In genomic region chr4:170589597-170590191, GRCh38 we compare ENCODE assay signal across 9 cellular contexts.
DNase-seq lines count a peak whose midpoint lies in the region; ATAC-seq, FAIRE-seq and TF ChIP-seq lines count a peak whose summit lies in the region.
"Had no signal": no experiment of that assay in that cellular context is flagged by ENCODE, and none has a peak within 500 bp of the region (broad histone marks: within the 10 kb centered on the region; RNA-seq: fewer than 3 reads in every experiment).

No MANE protein-coding gene starts in this region.

- H2BK120ac ChIP-seq in H9 (ENCODE audit: low read depth, low read length, poor library complexity, severe bottlenecking) = no peak overlapping the region

- H3K18ac ChIP-seq in H9 (ENCODE audit: insufficient read length, low read depth, low read length) = no peak overlapping the region

- WGBS in H9 (ENCODE audit: extremely low coverage, insufficient read length, low lambda C conversion rate) = no CpG with 5 or more reads among the region's 3 CpGs
- WGBS in GM12878 (ENCODE audit: insufficient coverage, insufficient replicate concordance, low lambda C conversion rate, missing lambda C conversion rate) = 21% methylated on average over 3 of the region's 3 CpGs
- WGBS in smooth muscle cell (ENCODE audit: low lambda C conversion rate) = 72% methylated on average over 3 of the region's 3 CpGs

- FAIRE-seq in GM12878 (lab: Jason Lieb, UNC) = peak; percentile 68

- H3K4me1 Mint-ChIP-seq in H9 = peaks cover 5 to 8% of the 10 kb centered on the region in 2 experiments

- no peak overlapping the region for H4K91ac ChIP-seq in H9 (ENCODE audit: insufficient read length, low read depth, low read length)

- H3K9me3 ChIP-seq in H9 (ENCODE audit: control insufficient read depth, low read depth, low read length) = no peaks in the 10 kb centered on the region
- H3K9me3 ChIP-seq in GM12878 (replicated peaks; ENCODE audit: control insufficient read depth, insufficient read depth, low read length) = no peaks in the 10 kb centered on the region
- no peaks in the 10 kb centered on the region for H3K9me3 ChIP-seq in smooth muscle cell (replicated peaks; ENCODE audit: low read depth)

- H3K27me3 ChIP-seq in H9 (ENCODE audit: insufficient read depth, low read length) (no peaks in the 10 kb centered on the region), GM12878 (replicated peaks in 1 of 2; ENCODE audit: control insufficient read depth in 2 of 2, insufficient read depth in 2 of 2, low read length in 1 of 2) (no peaks in the 10 kb centered on the region), smooth muscle cell (ENCODE audit: low read depth) (no peaks in the 10 kb centered on the region)

- intact Hi-C loops in GM12878 (cut with micrococcal nuclease; ENCODE audit: unreplicated experiment) = loop anchor here (1.0 to 10.0 kb wide), 7 partner anchors 108 to 595 kb away; no protein-coding TSS in a partner anchor

- no peak overlapping the region for H3K56ac ChIP-seq in H9 (ENCODE audit: insufficient read length, low read depth, low read length)

- no peak overlapping the region for H2BK15ac ChIP-seq in H9 (ENCODE audit: low read depth, low read length)

- no peak overlapping the region for H3K4me2 ChIP-seq in H9 (ENCODE audit: insufficient read depth, insufficient read length, low read length)
- H3K4me2 ChIP-seq in GM12878 (ENCODE audit: control insufficient read depth, insufficient read depth) = no peak overlapping the region
- no peak overlapping the region for H3K4me2 ChIP-seq in smooth muscle cell

- no peak overlapping the region for H2BK5ac ChIP-seq in H9 (ENCODE audit: insufficient read length, low read length)

- H3K23me2 ChIP-seq in H9 (ENCODE audit: insufficient read length, low read depth, low read length, poor library complexity, severe bottlenecking) = no peaks in the 10 kb centered on the region

- TF ChIP-seq CTCF in GM13977 (IDR thresholded peaks at IDR 0.05; ENCODE audit: extremely low read depth, insufficient read depth, missing control alignments) (peak; percentile 38), H9 (conservative IDR thresholded peaks at IDR 0.05) (peak; percentile 59), GM12878 (IDR thresholded peaks at IDR 0.05 in 2 of 3, conservative IDR thresholded peaks at IDR 0.05 in 1 of 3; ENCODE audit: control insufficient read depth in 2 of 3, extremely low read depth in 1 of 3, insufficient read depth in 1 of 3, low read depth in 3 of 3, low read length in 3 of 3) (peak; percentile 57 to 64 (median 63)), smooth muscle cell (IDR thresholded peaks at IDR 0.05; ENCODE audit: borderline replicate concordance, insufficient read depth, poor library complexity, severe bottlenecking) (peak; percentile 26)

- no peaks in the 10 kb centered on the region for H3K36me3 ChIP-seq in GM12878 (ENCODE audit: control insufficient read depth in 2 of 2, insufficient read depth in 2 of 2, low read length in 1 of 2)
- H3K36me3 ChIP-seq in smooth muscle cell (ENCODE audit: low read depth) = no peaks in the 10 kb centered on the region

- no peak overlapping the region for H2BK12ac ChIP-seq in H9 (ENCODE audit: insufficient read length, low read depth, low read length)

- H3K4me3 Mint-ChIP-seq in H9 = no peak overlapping the region

- no peak overlapping the region for H3K4ac ChIP-seq in H9 (ENCODE audit: low read depth, low read length)

- no peak overlapping the region for H4K8ac ChIP-seq in H9 (replicated peaks; ENCODE audit: insufficient read length, low read depth, low read length)

- no peak overlapping the region for H3K27ac Mint-ChIP-seq in H9

- H4K20me1 ChIP-seq in H9 (ENCODE audit: control insufficient read depth, insufficient read depth, insufficient read length) (no peaks in the 10 kb centered on the region), GM12878 (ENCODE audit: control insufficient read depth, insufficient read depth) (no peaks in the 10 kb centered on the region), smooth muscle cell (ENCODE audit: low read depth) (no peaks in the 10 kb centered on the region)

- no peaks in the 10 kb centered on the region for H3F3A ChIP-seq in smooth muscle cell (ENCODE audit: low read depth)

- no peak overlapping the region for H2BK20ac ChIP-seq in H9 (ENCODE audit: low read depth, low read length, poor library complexity, severe bottlenecking)

- no peak overlapping the region for H4K5ac ChIP-seq in H9 (ENCODE audit: insufficient read length, low read depth, low read length)

- ATAC-seq in GM12878 = peak; percentile 100

- RAD21 ChIA-PET in GM12878 (lab: Charles Lee; ENCODE audit: unreplicated experiment) = interaction anchor here (1.1 to 3.4 kb wide), 5 partner anchors 125 to 265 kb away, joined by 3 to 25 read pairs (median 4); no protein-coding TSS in a partner anchor

- H3K4me1 ChIP-seq in H9 (ENCODE audit: insufficient read depth, low read length) (no peaks in the 10 kb centered on the region; the same call in 1 of the 2 replicates), GM12878 (ENCODE audit: control insufficient read depth, insufficient read depth, low read length) (no peaks in the 10 kb centered on the region), smooth muscle cell (ENCODE audit: low read depth) (no peaks in the 10 kb centered on the region)

- no peaks in the 10 kb centered on the region for H3K79me1 ChIP-seq in H9 (ENCODE audit: insufficient read depth, low read depth, low read length, poor library complexity, severe bottlenecking)

- H3K9me3 Mint-ChIP-seq in H9 = no peaks in the 10 kb centered on the region

- peak; percentile 70 for TF ChIP-seq RAD21 in GM12878 (IDR thresholded peaks at IDR 0.05; ENCODE audit: insufficient read depth, low read depth, low read length)

- no peak overlapping the region for H2AK5ac ChIP-seq in H9 (ENCODE audit: insufficient read length, low read length)

- BruUV-seq in GM12878 (replicated peaks; lab: Mats Ljungman, UMichigan) = no TSS peak

- H3K23ac ChIP-seq in H9 (ENCODE audit: insufficient read length, low read depth, low read length) = no peak overlapping the region

- no peak overlapping the region for H3K14ac ChIP-seq in H9 (ENCODE audit: insufficient read depth, low read length)

- in situ Hi-C loops in GM13977 (cut with MboI; ENCODE audit: low pct_unique_long_range_greater_than_20kb, low sequenced_read_pairs, unreplicated experiment) (loop anchor here (25.0 kb wide), 1 partner anchor 273 kb away; no protein-coding TSS in a partner anchor), GM12878 (cut with MboI) (loop anchor here (5.0 kb wide), 1 partner anchor 263 kb away; no protein-coding TSS in a partner anchor)

- H3K79me2 ChIP-seq in H9 (ENCODE audit: insufficient read depth, low read length) = no peaks in the 10 kb centered on the region
- no peaks in the 10 kb centered on the region for H3K79me2 ChIP-seq in GM12878 (ENCODE audit: control insufficient read depth, insufficient read depth, low read length)
- H3K79me2 ChIP-seq in smooth muscle cell (ENCODE audit: low read depth) = no peaks in the 10 kb centered on the region

- H3K36me3 Mint-ChIP-seq in H9 (ENCODE audit: insufficient read depth in 1 of 3, low read depth in 3 of 3) = no peaks in the 10 kb centered on the region

- H3K9ac ChIP-seq in H9 (ENCODE audit: extremely low read depth, insufficient read length, low read length) (no peak overlapping the region), GM12878 (ENCODE audit: control insufficient read depth, insufficient read depth, low read length) (no peak overlapping the region), smooth muscle cell (ENCODE audit: low read depth) (no peak overlapping the region)

- no peak overlapping the region for H3K4me3 ChIP-seq in GM12878
- no peak overlapping the region for H3K4me3 ChIP-seq in smooth muscle cell
- H3K4me3 ChIP-seq: SK-N-MC had no signal

- DNase-seq in GM13977 (ENCODE audit: low spot score) (peak; percentile 26), H9 (no peak), LoVo (ENCODE audit: low spot score) (peak; percentile 34), GM12878 (ENCODE audit: low read depth, low spot score) (peak; percentile 37), smooth muscle cell (lab: John Stamatoyannopoulos, UW; ENCODE audit: unreplicated experiment) (no peak), T-helper 9 cell (no peak)
- no peak for DNase-seq in activated CD8-positive, alpha-beta memory T cell treated with anti-CD3 and anti-CD28 coated beads, Interleukin-2, amount 50 U/mL, for 48 hours
- no peak for DNase-seq in stimulated activated CD4-positive, alpha-beta T cell treated with anti-CD3 and anti-CD28 coated beads, Interleukin-15, amount 100 ng/mL, for 24 hours

- no peaks in the 10 kb centered on the region for H3K27me3 Mint-ChIP-seq in H9 (ENCODE audit: low read depth)

- H3K27ac ChIP-seq in H9 (ENCODE audit: insufficient read length, low read depth, low read length) (no peak overlapping the region), GM12878 (ENCODE audit: control insufficient read depth, insufficient read depth) (no peak overlapping the region), smooth muscle cell (ENCODE audit: low read depth) (no peak overlapping the region)
- H3K27ac ChIP-seq: SK-N-MC had no signal

- H2AFZ ChIP-seq in H9 (ENCODE audit: low read length) (no peak overlapping the region), GM12878 (ENCODE audit: control insufficient read depth, low read depth, low read length) (no peak overlapping the region), smooth muscle cell (ENCODE audit: low read depth) (no peak overlapping the region)

- CTCF ChIA-PET in GM12878 (lab: Yijun Ruan, JAX) = interaction anchor here (0.8 to 8.9 kb wide), 15 partner anchors 16 to 597 kb away, joined by 3 to 89 read pairs (median 4); no protein-coding TSS in a partner anchor

- TF ChIP-seq EP300 in GM12878 (IDR thresholded peaks at IDR 0.05; ENCODE audit: borderline replicate concordance in 1 of 2, control insufficient read depth in 1 of 2, low read depth in 2 of 2, low read length in 2 of 2) = no peak

- SMC1A ChIA-PET in GM12878 (lab: Charles Lee; ENCODE audit: uncharacterized antibody, unreplicated experiment) = interaction anchor here (0.7 to 4.7 kb wide), 13 partner anchors 10 to 330 kb away, joined by 3 to 47 read pairs (median 5); no protein-coding TSS in a partner anchor

- H3T11ph ChIP-seq in H9 (ENCODE audit: low read length) = no peak overlapping the region

- TF ChIP-seq POLR2A in GM12878 (IDR thresholded peaks at IDR 0.05; ENCODE audit: low read depth, low read length) = no peak

- POLR2A ChIA-PET in GM12878 (lab: Charles Lee) = no interaction called here

TF ChIP-seq in GM12878, 131 proteins besides CTCF, POLR2A, EP300 and RAD21:
- TF ChIP-seq SMC3 (IDR thresholded peaks at IDR 0.05; ENCODE audit: borderline replicate concordance, low read length) = peak; percentile 76
- TF ChIP-seq, protein P1, sequence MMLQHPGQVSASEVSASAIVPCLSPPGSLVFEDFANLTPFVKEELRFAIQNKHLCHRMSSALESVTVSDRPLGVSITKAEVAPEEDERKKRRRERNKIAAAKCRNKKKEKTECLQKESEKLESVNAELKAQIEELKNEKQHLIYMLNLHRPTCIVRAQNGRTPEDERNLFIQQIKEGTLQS (IDR thresholded peaks at IDR 0.05; ENCODE audit: borderline replicate concordance, extremely low read depth, low read depth, low read length) = no peak

Comparison
In these comparisons a context has a peak if more than half of its experiments do, and no peak if none do; other contexts are left out.
1. DNase-seq: peak in GM13977 (single experiment), LoVo (single experiment) and GM12878 (single experiment); none in H9 (single experiment), smooth muscle cell (single experiment), activated CD8-positive, alpha-beta memory T cell treated with anti-CD3 and anti-CD28 coated beads, Interleukin-2, amount 50 U/mL, for 48 hours (single experiment), stimulated activated CD4-positive, alpha-beta T cell treated with anti-CD3 and anti-CD28 coated beads, Interleukin-15, amount 100 ng/mL, for 24 hours (single experiment) and T-helper 9 cell (single experiment).
2. Peak in every context shown above with its lines, with median percentiles within 50 percentile points of each other: CTCF ChIP-seq.